ENCODE assay signal across 26 cellular contexts in genomic region chr2:141770511-141770910, GRCh38.
"Had no signal": no experiment of that assay in that cellular context is flagged by ENCODE, and none has a peak within 500 bp of the region (broad histone marks: within the 10 kb centered on the region; RNA-seq: fewer than 3 reads in every experiment).

No MANE protein-coding gene starts in this region.

- H3K4me1 Mint-ChIP-seq: natural killer cell had no signal

- DNase-seq: dermis blood vessel endothelial cell; effector memory CD4-positive, alpha-beta T cell; erythroblast; esophagus squamous epithelium; foreskin melanocyte; glutamatergic neuron; heart right ventricle; hippocampal formation; left ventricle myocardium superior; lower lobe of right lung; natural killer cell; occipital lobe; pancreas; stimulated activated CD4-positive, alpha-beta T cell treated with anti-CD3 and anti-CD28 coated beads, Interleukin-12 subunit alpha, Interleukin-12 subunit beta, amount 100 ng/mL, for 4 hours; stimulated activated CD4-positive, alpha-beta T cell treated with anti-CD3 and anti-CD28 coated beads, Interleukin-1b, Interleukin-23, amount 100 ng/mL, for 48 hours; stimulated activated CD4-positive, alpha-beta T cell treated with anti-CD3 and anti-CD28 coated beads, Interleukin-4, amount 100 ng/mL, for 1 hour; stimulated activated CD8-positive, alpha-beta memory T cell treated with anti-CD3 and anti-CD28 coated beads, Interleukin-4, amount 100 ng/mL, for 48 hours; stimulated activated naive CD4-positive, alpha-beta T cell treated with Interleukin-2 at 50 U/mL for 16 hours; stomach; tibial artery had no signal

- H3K36me3 ChIP-seq: esophagus squamous epithelium, heart right ventricle, lower lobe of right lung, pancreas, stomach, tibial artery had no signal

- H3K9me3 ChIP-seq: esophagus squamous epithelium, heart right ventricle, lower lobe of right lung, pancreas, stomach, tibial artery had no signal

- H3K4me2 ChIP-seq: smooth muscle cell had no signal

- H3K4me1 ChIP-seq: esophagus squamous epithelium, heart right ventricle, lower lobe of right lung, pancreas, stomach, tibial artery had no signal

- H3K36me3 Mint-ChIP-seq: natural killer cell, type B pancreatic cell had no signal

- H3K27ac ChIP-seq: coronary artery, esophagus squamous epithelium, heart right ventricle, lower lobe of right lung, pancreas, stomach, tibial artery had no signal

- ATAC-seq: heart right ventricle, left ventricle myocardium superior, lower lobe of right lung, natural killer cell, pancreas, sciatic nerve had no signal

- H3K27ac Mint-ChIP-seq: natural killer cell, type B pancreatic cell had no signal

- H3K9me3 Mint-ChIP-seq: type B pancreatic cell had no signal

- H3K27me3 ChIP-seq: esophagus squamous epithelium, heart right ventricle, pancreas, stomach, tibial artery had no signal

- H3K27me3 Mint-ChIP-seq: type B pancreatic cell had no signal

- H3K4me3 ChIP-seq: coronary artery, esophagus squamous epithelium, heart right ventricle, lower lobe of right lung, pancreas, smooth muscle cell, stomach, tibial artery had no signal

- FAIRE-seq: endometrium, keratinocyte, pancreas had no signal

- H3K4me3 Mint-ChIP-seq: natural killer cell, type B pancreatic cell had no signal
